ENCODE assay signal across 23 cellular contexts in genomic region chr13:95056266-95056665, GRCh38.
"Had no signal": no experiment of that assay in that cellular context is flagged by ENCODE, and none has a peak within 500 bp of the region (broad histone marks: within the 10 kb centered on the region; RNA-seq: fewer than 3 reads in every experiment).

No MANE protein-coding gene starts in this region.

- DNase-seq: Kasumi-1, MM.1S, NCI-H1092 treated with DMSO at 0.1 percent for 48 hours, NCI-H1436, NCI-H187, NCI-H2029, NCI-H2081 treated with DMSO at 0.1 percent for 48 hours, NCI-H2227 treated with DMSO at 0.1 percent for 48 hours, NCI-H446, NCI-H510A, NCI-H524 treated with DMSO at 0.1 percent for 48 hours, NCI-H69, NCI-H774, PC-3, Right ventricle myocardium superior, SIG-M5, SK-N-SH, SW 1271, T-cell had no signal

- H3K4me3 ChIP-seq: K562, SJSA1 had no signal

- H3K36me3 ChIP-seq: SJSA1 had no signal

- H3K9ac ChIP-seq: KMS-11, SK-N-SH had no signal

- H3K27me3 Mint-ChIP-seq: IgD-negative memory B cell, T-cell had no signal

- H3K27ac Mint-ChIP-seq: IgD-negative memory B cell, T-cell had no signal

- H3K4me1 Mint-ChIP-seq: T-cell had no signal

- H3K4me3 Mint-ChIP-seq: IgD-negative memory B cell, T-cell had no signal

- H3K4me2 ChIP-seq: KMS-11, SK-N-SH had no signal

- H3K27ac ChIP-seq: KMS-11, SJSA1 had no signal

- H3K9me3 Mint-ChIP-seq: IgD-negative memory B cell, T-cell had no signal

- H3K9me3 ChIP-seq: SJSA1, SK-N-SH had no signal

- H3K4me1 ChIP-seq: SJSA1 had no signal

- FAIRE-seq: K562 had no signal

- H3K27me3 ChIP-seq: SJSA1 had no signal
